ENCODE assay signal across 9 cellular contexts in the genomic region with DNA sequence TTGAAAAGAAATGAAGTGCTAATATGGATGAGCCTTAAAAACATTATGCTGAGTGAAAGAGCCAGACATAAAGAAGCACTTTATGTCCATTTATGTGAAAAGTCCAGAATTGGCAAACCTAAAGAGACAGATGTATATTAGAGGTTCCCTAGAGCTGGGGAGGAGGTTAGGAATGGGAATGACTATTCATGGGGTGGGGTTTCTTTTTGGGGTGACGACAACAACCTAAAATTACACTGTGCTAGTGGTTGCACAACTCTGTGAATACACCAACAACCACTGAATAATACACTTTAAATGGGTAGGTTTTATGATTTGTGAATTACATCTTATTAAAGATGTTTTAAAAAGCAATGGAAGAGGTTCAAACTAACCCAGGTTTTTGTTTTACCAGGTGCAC.
"Had no signal": no experiment of that assay in that cellular context is flagged by ENCODE, and none has a peak within 500 bp of the region (broad histone marks: within the 10 kb centered on the region; RNA-seq: fewer than 3 reads in every experiment).

No MANE protein-coding gene starts in this region.

- H3K4me3 ChIP-seq: GM23248, HAP-1, K562 had no signal

- H3K9ac ChIP-seq: GM23248 had no signal

- H3K27ac ChIP-seq: GM23248 had no signal

- H3K36me3 ChIP-seq: HAP-1 had no signal

- FAIRE-seq: HTR-8/SVneo, K562 had no signal

- H2AFZ ChIP-seq: GM23248 had no signal

- ATAC-seq: HCT116, K562 had no signal

- DNase-seq: GM23248, GOT3, H7, IMR-90, KG1 had no signal
